Comparison of ENCODE assay signal across 1 cellular context in the genomic region with DNA sequence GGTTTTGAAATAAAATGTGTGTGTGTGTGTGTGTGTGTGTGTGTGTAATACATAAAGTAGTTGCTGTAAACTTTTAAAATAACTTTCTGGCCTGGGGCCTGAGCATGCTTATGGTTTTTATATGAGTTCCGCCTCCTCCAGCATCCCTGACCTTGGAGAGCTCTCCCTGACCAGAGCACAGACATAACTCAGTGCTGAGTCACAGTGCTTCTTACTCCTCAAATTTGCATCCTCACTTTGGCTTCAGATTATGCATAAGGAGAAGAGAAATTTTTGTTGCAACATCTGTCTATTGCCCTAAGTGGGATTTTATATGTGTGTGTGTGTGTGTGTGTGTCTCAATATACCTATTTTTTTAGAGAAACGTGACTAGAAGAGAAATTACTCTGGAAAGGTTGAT.
TF ChIP-seq lines count a peak whose summit lies in the region.

No MANE protein-coding gene starts in this region.

TF ChIP-seq in endothelial cell of umbilical vein, 7 proteins besides CTCF, POLR2A, EP300 and RAD21 (continued from another document):
- TF ChIP-seq JUN (IDR thresholded peaks at IDR 0.05; ENCODE audit: borderline replicate concordance, insufficient read depth, insufficient read length, low read depth), result no peak
- TF ChIP-seq, protein P1, sequence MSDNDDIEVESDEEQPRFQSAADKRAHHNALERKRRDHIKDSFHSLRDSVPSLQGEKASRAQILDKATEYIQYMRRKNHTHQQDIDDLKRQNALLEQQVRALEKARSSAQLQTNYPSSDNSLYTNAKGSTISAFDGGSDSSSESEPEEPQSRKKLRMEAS (IDR thresholded peaks at IDR 0.05; ENCODE audit: insufficient read depth, insufficient read length), result no peak
- peak; percentile 70 for TF ChIP-seq FOS (IDR thresholded peaks at IDR 0.05; ENCODE audit: borderline replicate concordance, insufficient read depth, low read length)
